In the genomic region with DNA sequence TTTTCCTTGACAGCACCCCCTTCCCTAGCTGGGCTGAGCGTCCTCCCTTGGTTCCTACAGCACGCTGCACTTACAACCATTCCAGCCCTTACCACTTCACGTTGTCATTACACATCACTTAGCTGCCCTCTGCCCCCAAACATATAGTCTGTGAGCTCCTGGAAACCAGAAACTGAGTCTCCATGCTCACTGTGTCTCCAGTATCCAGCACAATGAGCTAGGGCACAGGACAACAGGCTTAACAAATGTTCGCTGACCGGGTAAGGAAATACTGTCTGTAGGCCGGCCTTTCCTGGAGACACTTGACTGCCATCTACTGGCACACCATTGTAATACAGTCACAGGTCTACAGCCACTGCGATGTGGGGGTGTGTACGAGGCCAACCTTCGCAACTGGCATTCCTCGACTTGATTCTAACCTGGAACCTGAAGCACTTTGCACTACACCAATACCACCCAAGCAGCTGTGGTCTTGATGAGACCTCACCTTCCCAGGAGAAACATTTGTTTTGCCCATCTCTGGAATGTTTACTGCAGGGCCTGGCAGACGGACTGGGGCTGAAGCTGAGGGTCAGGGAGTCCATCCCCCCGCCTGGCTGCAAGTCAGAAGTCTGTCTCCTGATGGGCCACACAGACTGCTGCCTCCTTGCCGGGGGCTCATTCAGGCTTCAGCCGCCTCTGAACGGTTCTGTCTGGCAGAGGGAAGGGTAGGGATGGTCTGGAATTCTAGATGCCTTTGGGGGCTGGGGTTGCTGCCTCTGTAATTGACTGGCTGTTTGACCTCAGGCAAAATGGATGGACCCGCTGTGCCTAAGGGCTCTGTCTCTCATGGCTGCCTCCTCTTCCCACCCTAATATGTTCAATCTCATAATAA, we compare ENCODE assay signal across 8 cellular contexts.
DNase-seq lines count a peak whose midpoint lies in the region; ATAC-seq and TF ChIP-seq lines count a peak whose summit lies in the region.

No MANE protein-coding gene starts in this region.

- H3K4me1 ChIP-seq in liver (ENCODE audit: control insufficient read depth in 4 of 4, insufficient read depth in 4 of 4, low read length in 3 of 4) = peaks cover 0 to 7% (median 4%) of the 10 kb centered on the region in 4 donors

- no peak overlapping the region for H3K9ac ChIP-seq in liver (ENCODE audit: low read depth in 1 of 2, low read length in 2 of 2)

- H3K4me3 ChIP-seq in liver (ENCODE audit: low read depth in 1 of 3, low read length in 3 of 3) = no peak overlapping the region

- H3K27ac ChIP-seq in VCaP (no peak overlapping the region), liver (ENCODE audit: low read depth in 1 of 2, low read length in 2 of 2) (no peak overlapping the region)

- TF ChIP-seq RAD21 in liver (IDR thresholded peaks at IDR 0.05) = peak; percentile 100

- ATAC-seq in HG02610 (IDR thresholded peaks at IDR 0.05; ENCODE audit: unreplicated experiment) = no peak

- WGBS in liver = 40% methylated on average over 16 of the region's 16 CpGs

- H3K27me3 ChIP-seq in liver (ENCODE audit: control insufficient read depth in 4 of 4, insufficient read depth in 4 of 4, low read length in 3 of 4) = no peaks in the 10 kb centered on the region

- TF ChIP-seq CTCF in VCaP (conservative IDR thresholded peaks at IDR 0.05) (peak; percentile 93), liver (IDR thresholded peaks at IDR 0.05; ENCODE audit: low read depth, low read length, missing input control) (peak; percentile 94)

- no peaks in the 10 kb centered on the region for H3K9me3 ChIP-seq in liver (ENCODE audit: control insufficient read depth in 4 of 4, low read length in 3 of 4)

- no peaks in the 10 kb centered on the region for H3K36me3 ChIP-seq in liver (ENCODE audit: control insufficient read depth in 4 of 4, insufficient read depth in 3 of 4, low read depth in 1 of 4, low read length in 3 of 4)

- peak; percentile 61 for DNase-seq in DMS53 (lab: John Stamatoyannopoulos, UW)
- no peak for DNase-seq in DMS53 treated with DMSO at 0.1 percent for 48 hours (lab: John Stamatoyannopoulos, UW; ENCODE audit: unreplicated experiment)
- DNase-seq in NCI-H1105 treated with DMSO at 0.1 percent for 48 hours (lab: John Stamatoyannopoulos, UW) = peak; percentile 39
- peak; percentile 79 to 81 for DNase-seq in dermis microvascular lymphatic vessel endothelial cell (ENCODE audit: low read depth in 2 of 2)
- DNase-seq in stimulated activated CD4-positive, alpha-beta T cell treated with anti-CD3 and anti-CD28 coated beads, TNF-alpha, amount 100 ng/mL, for 24 hours (ENCODE audit: low read depth in 3 of 3) = peak; percentile 3 to 39 (median 7)

TF ChIP-seq in liver, 16 proteins besides CTCF, POLR2A, EP300 and RAD21:
- TF ChIP-seq SP1 (IDR thresholded peaks at IDR 0.05) (no peak), HNF4A (conservative IDR thresholded peaks at IDR 0.05) (peak in 1 of 2 donors; percentile 17)
